ENCODE assay signal across 21 cellular contexts in genomic region chr5:107338341-107338740, GRCh38.
"Had no signal": no experiment of that assay in that cellular context is flagged by ENCODE, and none has a peak within 500 bp of the region (broad histone marks: within the 10 kb centered on the region; RNA-seq: fewer than 3 reads in every experiment).

No MANE protein-coding gene starts in this region.

- H3K4me1 ChIP-seq: Peyer's patch, SJSA1 had no signal

- H3K9me3 ChIP-seq: Peyer's patch, SJSA1 had no signal

- H3K4me3 ChIP-seq: PC-9, Peyer's patch, SJSA1, SK-N-MC had no signal

- H3K27me3 ChIP-seq: Peyer's patch, SJSA1 had no signal

- H3K27ac ChIP-seq: PC-9, Peyer's patch, SJSA1, SK-N-MC had no signal

- DNase-seq: KBM-7, MV-4-11, NCI-H1048, NCI-H1105 treated with DMSO at 0.1 percent for 48 hours, NCI-H1417 treated with DMSO at 0.1 percent for 48 hours, NCI-H187, NCI-H2029, NCI-H2081 treated with DMSO at 0.1 percent for 48 hours, NCI-H2171, NCI-H226, NCI-H446, NCI-H510A, NCI-H524 treated with DMSO at 0.1 percent for 48 hours, NCI-H69, NCI-H774, PC-9, Peyer's patch, Right ventricle myocardium superior, SIG-M5 had no signal

- H3K36me3 ChIP-seq: Peyer's patch, SJSA1 had no signal
